ENCODE assay signal across 18 cellular contexts in the genomic region with DNA sequence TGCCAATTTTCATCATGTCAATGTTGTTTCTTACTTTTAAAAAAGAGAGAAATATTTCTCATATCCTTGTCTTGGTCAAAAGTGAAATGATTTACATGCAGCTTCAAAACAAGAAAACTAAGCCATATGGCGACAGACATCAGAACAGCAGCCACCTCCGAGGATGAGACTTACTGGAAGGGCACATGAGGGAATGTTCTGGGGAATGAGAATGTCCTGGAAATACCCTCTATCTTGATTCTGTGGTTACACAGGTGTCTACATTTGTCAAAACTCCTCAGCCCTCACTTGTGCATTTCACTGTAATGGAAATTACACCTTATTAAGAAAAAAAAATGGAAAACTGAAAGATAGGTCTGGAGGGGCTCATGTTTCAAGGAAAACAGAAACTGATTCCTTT. TPM values are rescaled to one million over a fixed set of nuclear protein-coding genes. Genes with fewer than 3 reads are reported as not detected.
DNase-seq lines count a peak whose midpoint lies in the region; ATAC-seq, FAIRE-seq and TF ChIP-seq lines count a peak whose summit lies in the region.
"Had no signal": no experiment of that assay in that cellular context is flagged by ENCODE, and none has a peak within 500 bp of the region (broad histone marks: within the 10 kb centered on the region; RNA-seq: fewer than 3 reads in every experiment).

No MANE protein-coding gene starts in this region.

- no peak for FAIRE-seq in astrocyte (lab: Jason Lieb, UNC)

- H3K9me3 ChIP-seq in CD8-positive, alpha-beta memory T cell (ENCODE audit: low read length): no peaks in the 10 kb centered on the region
- H3K9me3 ChIP-seq in astrocyte (ENCODE audit: insufficient read depth, low read depth, low read length) (no peaks in the 10 kb centered on the region), upper lobe of left lung (no peaks in the 10 kb centered on the region)
- H3K9me3 ChIP-seq: spleen had no signal

- H2AFZ ChIP-seq in astrocyte (ENCODE audit: low read depth, low read length): no peak overlapping the region
- H2AFZ ChIP-seq: GM23248 had no signal

- TF ChIP-seq EP300 in upper lobe of left lung (IDR thresholded peaks at IDR 0.05): no peak

- ATAC-seq in upper lobe of left lung (ENCODE audit: low FRiP score in 2 of 2) (no peak), GM21576 (IDR thresholded peaks at IDR 0.05; ENCODE audit: unreplicated experiment) (no peak)
- ATAC-seq: left colon had no signal

- no peaks in the 10 kb centered on the region for H3K36me3 ChIP-seq in CD8-positive, alpha-beta memory T cell (ENCODE audit: insufficient read depth, low read length)
- no peaks in the 10 kb centered on the region for H3K36me3 ChIP-seq in astrocyte (ENCODE audit: insufficient read depth, low read length)
- no peaks in the 10 kb centered on the region for H3K36me3 ChIP-seq in rectal smooth muscle tissue (ENCODE audit: control insufficient read depth, insufficient read depth, low read length)
- no peaks in the 10 kb centered on the region for H3K36me3 ChIP-seq in upper lobe of left lung
- H3K36me3 ChIP-seq: spleen had no signal

- no peaks in the 10 kb centered on the region for H3K27me3 ChIP-seq in CD8-positive, alpha-beta memory T cell (ENCODE audit: insufficient read depth, low read length, poor library complexity, severe bottlenecking)
- H3K27me3 ChIP-seq in astrocyte (ENCODE audit: insufficient read depth, low read length): no peaks in the 10 kb centered on the region
- H3K27me3 ChIP-seq in rectal smooth muscle tissue (ENCODE audit: control insufficient read depth, insufficient read depth, low read length): no peaks in the 10 kb centered on the region
- H3K27me3 ChIP-seq in upper lobe of left lung: no peaks in the 10 kb centered on the region
- H3K27me3 ChIP-seq: spleen had no signal

- H3K36me3 Mint-ChIP-seq in CD8-positive, alpha-beta memory T cell: peaks cover 0 to 1% (median 0%) of the 10 kb centered on the region in 3 donors
- H3K36me3 Mint-ChIP-seq in astrocyte (ENCODE audit: low read depth, unreplicated experiment): peaks cover 5% of the 10 kb centered on the region

- peaks cover 0 to 1% of the 10 kb centered on the region in 2 donors for H3K27me3 Mint-ChIP-seq in CD8-positive, alpha-beta memory T cell
- no peaks in the 10 kb centered on the region for H3K27me3 Mint-ChIP-seq in astrocyte (ENCODE audit: low read depth, unreplicated experiment)

- peaks cover 45 to 69% (median 59%) of the 10 kb centered on the region in 3 donors for H3K4me1 Mint-ChIP-seq in CD8-positive, alpha-beta memory T cell
- H3K4me1 Mint-ChIP-seq in astrocyte (ENCODE audit: low read depth, unreplicated experiment): peaks cover 48% of the 10 kb centered on the region

- TF ChIP-seq CTCF in astrocyte (IDR thresholded peaks at IDR 0.05; ENCODE audit: insufficient read depth, low read depth, low read length) (no peak), upper lobe of left lung (IDR thresholded peaks at IDR 0.05) (no peak)

- H3K9ac ChIP-seq in astrocyte (ENCODE audit: low read length): no peak overlapping the region
- no peak overlapping the region for H3K9ac ChIP-seq in rectal smooth muscle tissue (ENCODE audit: low read length)
- H3K9ac ChIP-seq: GM23248 had no signal

- no peak overlapping the region for H3K27ac ChIP-seq in CD8-positive, alpha-beta memory T cell (ENCODE audit: low read depth, low read length)
- no peak overlapping the region for H3K27ac ChIP-seq in astrocyte (ENCODE audit: low read depth, low read length)
- H3K27ac ChIP-seq in rectal smooth muscle tissue (ENCODE audit: low read depth, low read length): peak overlapping the region; percentile 19
- no peak overlapping the region for H3K27ac ChIP-seq in upper lobe of left lung
- H3K27ac ChIP-seq: spleen, VCaP had no signal

- no peak overlapping the region for H3K4me3 Mint-ChIP-seq in CD8-positive, alpha-beta memory T cell
- no peak overlapping the region for H3K4me3 Mint-ChIP-seq in astrocyte (ENCODE audit: unreplicated experiment)

- no peak overlapping the region for H3K4me2 ChIP-seq in astrocyte (ENCODE audit: low read length)

- no peak for DNase-seq in CD8-positive, alpha-beta memory T cell
- DNase-seq in NCI-H1694 (lab: John Stamatoyannopoulos, UW) (peak; percentile 17), astrocyte (ENCODE audit: low read depth) (no peak), DMS53 (lab: John Stamatoyannopoulos, UW) (no peak), upper lobe of left lung (no peak)
- DNase-seq: activated CD8-positive, alpha-beta memory T cell treated with anti-CD3 and anti-CD28 coated beads, Interleukin-2, amount 50 U/mL, for 4 hours; activated naive CD4-positive, alpha-beta T cell treated with anti-CD3 and anti-CD28 coated beads, Interleukin-2, amount 50 U/mL, for 16 hours; effector CD4-positive, alpha-beta T cell; EL; GM23248; left colon; NCI-H187 treated with DMSO at 0.1 percent for 48 hours; NCI-H69; spleen; stimulated activated naive CD4-positive, alpha-beta T cell treated with Interleukin-2 at 50 U/mL for 16 hours had no signal

- no peak for TF ChIP-seq POLR2A in upper lobe of left lung (IDR thresholded peaks at IDR 0.05)

- no peak overlapping the region for H3K4me3 ChIP-seq in CD8-positive, alpha-beta memory T cell (ENCODE audit: low read length)
- H3K4me3 ChIP-seq in astrocyte (ENCODE audit: insufficient read depth, low read depth, low read length) (no peak overlapping the region), rectal smooth muscle tissue (ENCODE audit: low read length) (no peak overlapping the region), upper lobe of left lung (no peak overlapping the region)
- H3K4me3 ChIP-seq: GM23248, spleen had no signal

- CTCF ChIA-PET in CD8-positive, alpha-beta memory T cell (lab: Charles Lee): interaction anchor here (1.2 kb wide), 1 partner anchor 19 kb away, joined by 3 read pairs; no protein-coding TSS in a partner anchor

- no peaks in the 10 kb centered on the region for H3K9me3 Mint-ChIP-seq in CD8-positive, alpha-beta memory T cell
- H3K9me3 Mint-ChIP-seq in astrocyte (ENCODE audit: unreplicated experiment): no peaks in the 10 kb centered on the region

- peaks cover 52% of the 10 kb centered on the region for H3K4me1 ChIP-seq in CD8-positive, alpha-beta memory T cell (ENCODE audit: insufficient read depth, low read length)
- peaks cover 43% of the 10 kb centered on the region for H3K4me1 ChIP-seq in astrocyte (ENCODE audit: insufficient read depth, low read length)
- peaks cover 50% of the 10 kb centered on the region for H3K4me1 ChIP-seq in rectal smooth muscle tissue (ENCODE audit: control insufficient read depth, insufficient read depth, low read length)
- peaks cover 21 to 43% (median 34%) of the 10 kb centered on the region in 4 donors for H3K4me1 ChIP-seq in upper lobe of left lung

- POLR2A ChIA-PET in CD8-positive, alpha-beta memory T cell (lab: Charles Lee): interaction anchor here (1.1 kb wide), 1 partner anchor 12 kb away, joined by 5 read pairs; no protein-coding TSS in a partner anchor

- peaks cover 54% of the 10 kb centered on the region for H4K20me1 ChIP-seq in astrocyte (ENCODE audit: insufficient read depth, low read length)

- 81 to 83% methylated on average over 2 of the region's 2 CpGs for WGBS in upper lobe of left lung, 2 donors

- peaks cover 68% of the 10 kb centered on the region for H3K79me2 ChIP-seq in astrocyte (ENCODE audit: insufficient read depth, low read length)

- peak overlapping the region in 6 of 8 donors; percentile 8 to 54 (median 42) for H3K27ac Mint-ChIP-seq in CD8-positive, alpha-beta memory T cell
- peak overlapping the region; percentile 70 for H3K27ac Mint-ChIP-seq in astrocyte (ENCODE audit: unreplicated experiment)

RNA-seq across cellular contexts. Expression of a gene that starts 14.2 kb away (rescaled TPM):
- 10 to 100 TPM; 78.2 to 88.4 TPM for total RNA-seq in CD8-positive, alpha-beta memory T cell
- 41.5 TPM for polyA plus RNA-seq in CD8-positive, alpha-beta memory T cell
- total RNA-seq in astrocyte: 172 and 182 TPM in 2 replicates
- 100 to 1,000 TPM in 1 of 6 donors, 10 to 100 TPM in 5; 55.8 to 120 (median 74.8) TPM for total RNA-seq in upper lobe of left lung
